Comparison of ENCODE assay signal across 21 cellular contexts in genomic region chr2:165635532-165635931, GRCh38.
"Had no signal": no experiment of that assay in that cellular context is flagged by ENCODE, and none has a peak within 500 bp of the region (broad histone marks: within the 10 kb centered on the region; RNA-seq: fewer than 3 reads in every experiment).

No MANE protein-coding gene starts in this region.

- H3K4me2 ChIP-seq: smooth muscle cell had no signal

- H3K4me1 Mint-ChIP-seq: activated B cell treated with CpG ODN at 0.5 μM for 24 hours had no signal

- H3K4me1 ChIP-seq: psoas muscle, right lobe of liver, upper lobe of right lung had no signal

- ATAC-seq: activated CD8-positive, alpha-beta T cell treated with anti-CD3 and anti-CD28 coated beads, Interleukin-2, amount 10 ng/mL, durations not matched to agents 7 days and 5 days; activated naive CD4-positive, alpha-beta T cell treated with anti-CD3 and anti-CD28 coated beads, Interleukin-2, amount 50 U/mL, for 72 hours; activated T-cell treated with anti-CD3 and anti-CD28 coated beads, Interleukin-2, amount 50 U/mL, for 72 hours; effector memory CD8-positive, alpha-beta T cell; left lobe of liver; naive thymus-derived CD4-positive, alpha-beta T cell; psoas muscle; right lobe of liver; stimulated activated naive CD8-positive, alpha-beta T cell treated with anti-CD3 and anti-CD28 coated beads, Interleukin-15, Interleukin-2, amounts not matched to agents 100 U/mL and 50 U/mL, for 24 hours had no signal

- H3K4me3 ChIP-seq: mucosa of descending colon, psoas muscle, right lobe of liver, smooth muscle cell, suprapubic skin, upper lobe of right lung had no signal

- H3K9me3 Mint-ChIP-seq: activated B cell treated with CpG ODN at 0.5 μM for 24 hours; activated naive CD4-positive, alpha-beta T cell treated with anti-CD3 and anti-CD28 coated beads, Interleukin-2, amount 50 U/mL, for 72 hours; activated T-cell treated with anti-CD3 and anti-CD28 coated beads, Interleukin-2, amount 50 U/mL, for 72 hours; effector memory CD8-positive, alpha-beta T cell had no signal

- H3K27ac ChIP-seq: psoas muscle, right lobe of liver, suprapubic skin, upper lobe of right lung had no signal

- H3K27ac Mint-ChIP-seq: activated B cell treated with CpG ODN at 0.5 μM for 24 hours; activated CD8-positive, alpha-beta T cell treated with anti-CD3 and anti-CD28 coated beads, Interleukin-2, amount 10 ng/mL, durations not matched to agents 7 days and 5 days; activated naive CD4-positive, alpha-beta T cell treated with anti-CD3 and anti-CD28 coated beads, Interleukin-2, amount 50 U/mL, for 72 hours; activated T-cell treated with anti-CD3 and anti-CD28 coated beads, Interleukin-2, amount 50 U/mL, for 72 hours; effector memory CD8-positive, alpha-beta T cell; naive thymus-derived CD4-positive, alpha-beta T cell had no signal

- H3K27me3 Mint-ChIP-seq: activated B cell treated with CpG ODN at 0.5 μM for 24 hours had no signal

- DNase-seq: activated B cell treated with CpG ODN at 0.5 μM for 24 hours; activated CD4-positive, alpha-beta T cell treated with anti-CD3 and anti-CD28 coated beads for 48 hours; activated CD8-positive, alpha-beta memory T cell treated with anti-CD3 and anti-CD28 coated beads, Interleukin-2, amount 50 U/mL, for 48 hours; activated CD8-positive, alpha-beta T cell treated with anti-CD3 and anti-CD28 coated beads, Interleukin-2, amount 10 ng/mL, durations not matched to agents 7 days and 5 days; activated gamma-delta T cell; activated T-cell treated with anti-CD3 and anti-CD28 coated beads, Interleukin-2, amount 50 U/mL, for 72 hours; effector memory CD8-positive, alpha-beta T cell; erythroblast; naive thymus-derived CD4-positive, alpha-beta T cell; psoas muscle; right lobe of liver; stimulated activated CD4-positive, alpha-beta T cell treated with anti-CD3 and anti-CD28 coated beads, Interleukin-4, amount 100 ng/mL, for 4 hours; stimulated activated CD8-positive, alpha-beta memory T cell treated with anti-CD3 and anti-CD28 coated beads, Interleukin-4, amount 100 ng/mL, for 48 hours; stimulated activated naive CD8-positive, alpha-beta T cell treated with anti-CD3 and anti-CD28 coated beads, Interleukin-15, Interleukin-2, amounts not matched to agents 100 U/mL and 50 U/mL, for 24 hours; SW 1271; upper lobe of right lung had no signal

- H3K27me3 ChIP-seq: right lobe of liver, suprapubic skin, upper lobe of right lung had no signal

- H3K9me3 ChIP-seq: mucosa of descending colon, psoas muscle, right lobe of liver, suprapubic skin, upper lobe of right lung had no signal

- H3K4me3 Mint-ChIP-seq: activated B cell treated with CpG ODN at 0.5 μM for 24 hours; activated CD8-positive, alpha-beta T cell treated with anti-CD3 and anti-CD28 coated beads, Interleukin-2, amount 10 ng/mL, durations not matched to agents 7 days and 5 days; activated T-cell treated with anti-CD3 and anti-CD28 coated beads, Interleukin-2, amount 50 U/mL, for 72 hours; effector memory CD8-positive, alpha-beta T cell; naive thymus-derived CD4-positive, alpha-beta T cell had no signal

- H3K36me3 Mint-ChIP-seq: activated naive CD4-positive, alpha-beta T cell treated with anti-CD3 and anti-CD28 coated beads, Interleukin-2, amount 50 U/mL, for 72 hours; naive thymus-derived CD4-positive, alpha-beta T cell had no signal

- H3K36me3 ChIP-seq: right lobe of liver, suprapubic skin, upper lobe of right lung had no signal
